Comparison of ENCODE assay signal across 7 cellular contexts in the genomic region with DNA sequence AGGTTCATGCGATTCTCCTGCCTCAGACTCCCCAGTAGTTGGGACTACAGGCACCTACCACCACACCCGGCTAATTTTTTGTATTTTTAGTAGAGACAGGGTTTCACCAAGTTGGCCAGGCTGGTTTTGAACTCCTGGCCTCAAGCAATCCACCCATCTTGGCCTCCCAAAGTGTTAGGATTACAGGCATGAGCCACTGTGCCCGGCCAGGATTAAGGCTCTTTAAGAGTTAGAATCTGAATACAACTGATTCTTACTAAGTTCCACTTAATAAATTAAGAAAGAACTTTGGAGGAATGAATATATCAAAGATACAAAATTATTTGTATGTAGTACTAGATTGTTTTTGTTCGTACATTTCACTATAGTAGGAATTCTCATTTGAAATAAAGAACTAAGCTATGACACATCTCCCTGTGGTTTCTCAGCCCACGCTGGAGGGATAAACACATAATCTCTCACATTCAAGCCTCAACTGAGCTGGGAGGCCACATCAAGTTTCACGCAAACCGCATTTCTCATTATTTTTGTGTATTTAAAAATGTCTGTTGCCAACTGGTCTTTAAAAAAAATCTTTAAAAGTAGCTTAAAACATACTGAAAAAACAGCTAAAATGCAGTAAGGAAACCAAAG. TPM values are rescaled to one million over a fixed set of nuclear protein-coding genes. Genes with fewer than 3 reads are reported as not detected.
DNase-seq lines count a peak whose midpoint lies in the region; ATAC-seq and TF ChIP-seq lines count a peak whose summit lies in the region.

No MANE protein-coding gene starts in this region.

- in situ Hi-C loops in HAP-1 (cut with MboI; ENCODE audit: low sequenced_read_pairs) = no loop called here

- no peak overlapping the region for H3K27ac Mint-ChIP-seq in activated CD4-positive, alpha-beta memory T cell treated with anti-CD3 and anti-CD28 coated beads for 36 hours

- peak; percentile 77 for DNase-seq in activated CD4-positive, alpha-beta memory T cell treated with anti-CD3 and anti-CD28 coated beads for 36 hours
- DNase-seq in foreskin keratinocyte (peak in 1 of 2 donors; percentile 26), HAP-1 (ENCODE audit: low spot score in 2 of 2) (no peak), DMS53 treated with DMSO at 0.1 percent for 48 hours (lab: John Stamatoyannopoulos, UW; ENCODE audit: unreplicated experiment) (no peak), SK-N-DZ (ENCODE audit: low spot score) (no peak)
- peak; percentile 26 to 46 for DNase-seq in stimulated activated CD8-positive, alpha-beta memory T cell treated with anti-CD3 and anti-CD28 coated beads, Interleukin-7, amount 100 ng/mL, for 4 hours (ENCODE audit: low read depth in 2 of 2)

- POLR2A ChIA-PET in activated CD4-positive, alpha-beta memory T cell treated with anti-CD3 and anti-CD28 coated beads for 36 hours (lab: Charles Lee) = interaction anchor here (0.8 kb wide), 1 partner anchor 40 kb away, joined by 3 read pairs; no protein-coding TSS in a partner anchor

- H3K4me3 ChIP-seq in HAP-1 = no peak overlapping the region

- H3K36me3 Mint-ChIP-seq in activated CD4-positive, alpha-beta memory T cell treated with anti-CD3 and anti-CD28 coated beads for 36 hours = peaks cover 17% of the 10 kb centered on the region

- H3K27me3 Mint-ChIP-seq in activated CD4-positive, alpha-beta memory T cell treated with anti-CD3 and anti-CD28 coated beads for 36 hours = no peaks in the 10 kb centered on the region

- intact Hi-C loops in activated CD4-positive, alpha-beta memory T cell treated with anti-CD3 and anti-CD28 coated beads for 36 hours (cut with micrococcal nuclease) = no loop called here

- peaks cover 6% of the 10 kb centered on the region for H3K4me1 ChIP-seq in foreskin keratinocyte
- H3K4me1 ChIP-seq in HAP-1 = no peaks in the 10 kb centered on the region

- ATAC-seq in HG03066 (IDR thresholded peaks at IDR 0.05; ENCODE audit: low read depth, unreplicated experiment) (peak; percentile 66), foreskin keratinocyte (peak; percentile 57)

- H3K4me3 Mint-ChIP-seq in activated CD4-positive, alpha-beta memory T cell treated with anti-CD3 and anti-CD28 coated beads for 36 hours = no peak overlapping the region

- no peak for TF ChIP-seq CTCF in foreskin keratinocyte (conservative IDR thresholded peaks at IDR 0.05)

- H3K9me3 Mint-ChIP-seq in activated CD4-positive, alpha-beta memory T cell treated with anti-CD3 and anti-CD28 coated beads for 36 hours = no peaks in the 10 kb centered on the region

- no peak overlapping the region for H3K27ac ChIP-seq in foreskin keratinocyte

- no peaks in the 10 kb centered on the region for H3K9me3 ChIP-seq in HAP-1

- CTCF ChIA-PET in activated CD4-positive, alpha-beta memory T cell treated with anti-CD3 and anti-CD28 coated beads for 36 hours (lab: Charles Lee) = interaction anchor here (1.0 kb wide), 1 partner anchor 554 kb away, joined by 3 read pairs; no protein-coding TSS in a partner anchor

- H3K4me1 Mint-ChIP-seq in activated CD4-positive, alpha-beta memory T cell treated with anti-CD3 and anti-CD28 coated beads for 36 hours (ENCODE audit: low read depth) = peaks cover 51% of the 10 kb centered on the region

- H3K36me3 ChIP-seq in HAP-1 (replicated peaks) = peaks cover 3% of the 10 kb centered on the region; the same call in 1 of the 2 replicates

- no peaks in the 10 kb centered on the region for H3K27me3 ChIP-seq in foreskin keratinocyte
- H3K27me3 ChIP-seq in HAP-1 (ENCODE audit: low read depth) = no peaks in the 10 kb centered on the region

RNA-seq across cellular contexts. Expression of a gene that starts 34.2 kb away (rescaled TPM):
- 10 to 100 TPM; 22.9 to 24.3 TPM for total RNA-seq in activated CD4-positive, alpha-beta memory T cell treated with anti-CD3 and anti-CD28 coated beads for 36 hours
- total RNA-seq in foreskin keratinocyte = 10.2 and 12.1 TPM in 2 replicates
- 15.6 and 16.5 TPM in 2 replicates for polyA plus RNA-seq in foreskin keratinocyte
- polyA plus RNA-seq in SK-N-DZ (2014; cell fraction: cytosol; rRNA removed) = 7.1 and 10.8 TPM in 2 replicates
- polyA plus RNA-seq in SK-N-DZ (2014; cell fraction: nucleus; rRNA removed) = 6.8 and 21.8 TPM in 2 replicates

Comparison
In these comparisons a context has a peak if more than half of its experiments do, and no peak if none do; other contexts are left out.
1. DNase-seq: peak in activated CD4-positive, alpha-beta memory T cell treated with anti-CD3 and anti-CD28 coated beads for 36 hours (single experiment) and stimulated activated CD8-positive, alpha-beta memory T cell treated with anti-CD3 and anti-CD28 coated beads, Interleukin-7, amount 100 ng/mL, for 4 hours (2 of 2); none in HAP-1 (0 of 2), DMS53 treated with DMSO at 0.1 percent for 48 hours (single experiment) and SK-N-DZ (single experiment).